Comparison of ENCODE assay signal across 1 cellular context in genomic region chr21:42446531-42446930, GRCh38.
TF ChIP-seq lines count a peak whose summit lies in the region.

No MANE protein-coding gene starts in this region.

TF ChIP-seq in K562, 482 proteins besides CTCF, POLR2A, EP300 and RAD21:
- TF ChIP-seq NUFIP1 (IDR thresholded peaks at IDR 0.05; ENCODE audit: partially characterized antibody) (no peak), HMGN3 (IDR thresholded peaks at IDR 0.05; ENCODE audit: borderline replicate concordance, extremely low read depth, insufficient read length, low read depth, low read length) (no peak), ATF7 (IDR thresholded peaks at IDR 0.05) (no peak), YBX1 (IDR thresholded peaks at IDR 0.05) (no peak), CHAMP1 (IDR thresholded peaks at IDR 0.05) (no peak), ZNF175 (CRISPR knock-in tag; IDR thresholded peaks at IDR 0.05; ENCODE audit: low read depth) (no peak), RB1 (IDR thresholded peaks at IDR 0.05; ENCODE audit: low read depth) (no peak), ZNF717 (CRISPR knock-in tag; IDR thresholded peaks at IDR 0.05) (no peak), ELF1 (tag; IDR thresholded peaks at IDR 0.05) (no peak), GTF2A2 (tag; IDR thresholded peaks at IDR 0.05) (no peak), CREB5 (CRISPR knock-in tag; IDR thresholded peaks at IDR 0.05) (no peak), PKNOX1 (IDR thresholded peaks at IDR 0.05) (no peak), ZNF239 (CRISPR knock-in tag; IDR thresholded peaks at IDR 0.05) (no peak), SETDB1 (IDR thresholded peaks at IDR 0.05; ENCODE audit: low read length) (no peak), MTA2 (IDR thresholded peaks at IDR 0.05; ENCODE audit: low read depth) (no peak), ATF2 (CRISPR knock-in tag; IDR thresholded peaks at IDR 0.05) (no peak), TFAM (CRISPR knock-in tag; conservative IDR thresholded peaks at IDR 0.05) (no peak), ZNF668 (CRISPR knock-in tag; IDR thresholded peaks at IDR 0.05) (no peak), AFF4 (CRISPR knock-in tag; IDR thresholded peaks at IDR 0.05) (no peak)
